Comparison of ENCODE assay signal across 9 cellular contexts in genomic region chr17:78357177-78357586, GRCh38. TPM values are rescaled to one million over a fixed set of nuclear protein-coding genes. Genes with fewer than 3 reads are reported as not detected.
A peak's percentile ranks its signal among the peaks of the same experiment; 100 is the strongest.
DNase-seq lines count a peak whose midpoint lies in the region; ATAC-seq, FAIRE-seq and TF ChIP-seq lines count a peak whose summit lies in the region.
"Had no signal": no experiment of that assay in that cellular context is flagged by ENCODE, and none has a peak within 500 bp of the region (broad histone marks: within the 10 kb centered on the region; RNA-seq: fewer than 3 reads in every experiment).

No MANE protein-coding gene starts in this region.

- in situ Hi-C loops in GM12878 (cut with MboI) = no loop called here

- H3K4me1 ChIP-seq in GM12878 (ENCODE audit: control insufficient read depth, insufficient read depth, low read length) = peaks cover 43% of the 10 kb centered on the region

- H3K4me3 Mint-ChIP-seq in T-helper 2 cell treated with Interferon-gamma antibody and Interleukin-4, amounts not matched to agents 5 μg/mL and 100 μg/mL, for 36 hours = peak overlapping the region; percentile 87
- peak overlapping the region; percentile 41 to 66 (median 46) for H3K4me3 Mint-ChIP-seq in immature natural killer cell
- H3K4me3 Mint-ChIP-seq in stimulated activated effector memory CD8-positive, alpha-beta T cell treated with anti-CD3 and anti-CD28 coated beads, Interleukin-12 subunit alpha, Interleukin-12 subunit beta, amount 100 ng/mL, for 72 hours = peak overlapping the region; percentile 79

- TSS peak; percentile 70 for BruUV-seq in GM12878 (replicated peaks; lab: Mats Ljungman, UMichigan)

- intact Hi-C loops in GM12878 (cut with micrococcal nuclease; ENCODE audit: unreplicated experiment) = loop anchor here (2.0 kb wide), 1 partner anchor 40 kb away; no protein-coding TSS in a partner anchor

- RAD21 ChIA-PET in GM12878 (lab: Charles Lee; ENCODE audit: unreplicated experiment) = interaction anchor here (0.7 to 2.0 kb wide), 5 partner anchors 40 to 106 kb away, joined by 3 to 12 read pairs (median 9); no protein-coding TSS in a partner anchor

- TF ChIP-seq RAD21 in GM12878 (IDR thresholded peaks at IDR 0.05; ENCODE audit: insufficient read depth, low read depth, low read length) = no peak

- WGBS in GM12878 (ENCODE audit: insufficient coverage, insufficient replicate concordance, low lambda C conversion rate, missing lambda C conversion rate) = 12% methylated on average over 7 of the region's 7 CpGs

- no peaks in the 10 kb centered on the region for H4K20me1 ChIP-seq in GM12878 (ENCODE audit: control insufficient read depth, insufficient read depth)

- POLR2A ChIA-PET in GM12878 (lab: Charles Lee) = interaction anchor here (0.6 to 2.0 kb wide), 2 partner anchors 43 to 75 kb away, joined by 4 to 6 read pairs; no protein-coding TSS in a partner anchor

- H3K27ac ChIP-seq in GM12878 (ENCODE audit: control insufficient read depth, insufficient read depth) = no peak overlapping the region
- H3K27ac ChIP-seq: 22Rv1 had no signal

- H3K36me3 ChIP-seq in GM12878 (ENCODE audit: control insufficient read depth in 2 of 2, insufficient read depth in 2 of 2, low read length in 1 of 2) = no peaks in the 10 kb centered on the region; a peak in 1 of 4 replicates

- FAIRE-seq in GM12878 (lab: Jason Lieb, UNC) = no peak
- no peak for FAIRE-seq in GM12892 (lab: Jason Lieb, UNC)

- no peaks in the 10 kb centered on the region for H3K9me3 ChIP-seq in GM12878 (replicated peaks; ENCODE audit: control insufficient read depth, insufficient read depth, low read length)

- no peaks in the 10 kb centered on the region for H3K27me3 Mint-ChIP-seq in T-helper 2 cell treated with Interferon-gamma antibody and Interleukin-4, amounts not matched to agents 5 μg/mL and 100 μg/mL, for 36 hours (ENCODE audit: low read depth)
- H3K27me3 Mint-ChIP-seq in immature natural killer cell (ENCODE audit: low read depth in 3 of 3) = peaks cover 3 to 14% (median 11%) of the 10 kb centered on the region in 3 donors

- SMC1A ChIA-PET in GM12878 (lab: Charles Lee; ENCODE audit: uncharacterized antibody, unreplicated experiment) = interaction anchor here (0.7 to 2.5 kb wide), 5 partner anchors 13 to 41 kb away, joined by 3 to 11 read pairs (median 4); no protein-coding TSS in a partner anchor

- CTCF ChIA-PET in GM12878 (lab: Yijun Ruan, JAX) = interaction anchor here (1.0 to 4.1 kb wide), 5 partner anchors 18 to 67 kb away, joined by 3 to 18 read pairs (median 4); no protein-coding TSS in a partner anchor

- TF ChIP-seq EP300 in GM12878 (IDR thresholded peaks at IDR 0.05; ENCODE audit: borderline replicate concordance in 1 of 2, control insufficient read depth in 1 of 2, low read depth in 2 of 2, low read length in 2 of 2) = no peak

- H3K9ac ChIP-seq in GM12878 (ENCODE audit: control insufficient read depth, insufficient read depth, low read length) = peak overlapping the region; percentile 19; the same call in 1 of the 2 replicates

- H3K4me3 ChIP-seq in GM12878 = peak overlapping the region; percentile 30; the same call in 1 of the 2 replicates

- H2AFZ ChIP-seq in GM12878 (ENCODE audit: control insufficient read depth, low read depth, low read length) = no peak overlapping the region

- H3K27me3 ChIP-seq in GM12878 (replicated peaks in 1 of 2; ENCODE audit: control insufficient read depth in 2 of 2, insufficient read depth in 2 of 2, low read length in 1 of 2) = peaks cover 0 to 3% of the 10 kb centered on the region in 2 experiments; a peak in 1 of 4 replicates

- peak overlapping the region; percentile 96 for H3K27ac Mint-ChIP-seq in T-helper 2 cell treated with Interferon-gamma antibody and Interleukin-4, amounts not matched to agents 5 μg/mL and 100 μg/mL, for 36 hours
- H3K27ac Mint-ChIP-seq in immature natural killer cell = peak overlapping the region in 5 of 6 donors; percentile 74 to 89 (median 85)
- peak overlapping the region; percentile 93 for H3K27ac Mint-ChIP-seq in stimulated activated effector memory CD8-positive, alpha-beta T cell treated with anti-CD3 and anti-CD28 coated beads, Interleukin-12 subunit alpha, Interleukin-12 subunit beta, amount 100 ng/mL, for 72 hours

- H3K4me2 ChIP-seq in GM12878 (ENCODE audit: control insufficient read depth, insufficient read depth) = peak overlapping the region; percentile 69

- DNase-seq in T-helper 2 cell treated with Interferon-gamma antibody and Interleukin-4, amounts not matched to agents 5 μg/mL and 100 μg/mL, for 36 hours (ENCODE audit: low spot score) = no peak
- DNase-seq in T-helper 2 cell = no peak
- DNase-seq in GM12878 (ENCODE audit: low read depth, low spot score) = no peak
- no peak for DNase-seq in immature natural killer cell
- DNase-seq in stimulated activated effector memory CD8-positive, alpha-beta T cell treated with anti-CD3 and anti-CD28 coated beads, Interleukin-12 subunit alpha, Interleukin-12 subunit beta, amount 100 ng/mL, for 72 hours (ENCODE audit: low spot score in 2 of 2) = no peak
- no peak for DNase-seq in NCI-H510A (lab: John Stamatoyannopoulos, UW)
- DNase-seq in GM12892 (ENCODE audit: insufficient read length) = no peak
- no peak for DNase-seq in NCI-H748 treated with DMSO at 0.1 percent for 48 hours (lab: John Stamatoyannopoulos, UW)

- TF ChIP-seq CTCF in GM12878 (IDR thresholded peaks at IDR 0.05 in 2 of 3, conservative IDR thresholded peaks at IDR 0.05 in 1 of 3; ENCODE audit: control insufficient read depth in 2 of 3, extremely low read depth in 1 of 3, insufficient read depth in 1 of 3, low read depth in 3 of 3, low read length in 3 of 3) = no peak

- H3K9me3 Mint-ChIP-seq in T-helper 2 cell treated with Interferon-gamma antibody and Interleukin-4, amounts not matched to agents 5 μg/mL and 100 μg/mL, for 36 hours = no peaks in the 10 kb centered on the region
- H3K9me3 Mint-ChIP-seq in immature natural killer cell = no peaks in the 10 kb centered on the region
- no peaks in the 10 kb centered on the region for H3K9me3 Mint-ChIP-seq in stimulated activated effector memory CD8-positive, alpha-beta T cell treated with anti-CD3 and anti-CD28 coated beads, Interleukin-12 subunit alpha, Interleukin-12 subunit beta, amount 100 ng/mL, for 72 hours

- peaks cover 8% of the 10 kb centered on the region for H3K79me2 ChIP-seq in GM12878 (ENCODE audit: control insufficient read depth, insufficient read depth, low read length)

- ATAC-seq in GM12878 = 0 out of 3 replicates have a peak, but pooled peaks have one; percentile 4
- ATAC-seq in stimulated activated effector memory CD8-positive, alpha-beta T cell treated with anti-CD3 and anti-CD28 coated beads, Interleukin-12 subunit alpha, Interleukin-12 subunit beta, amount 100 ng/mL, for 72 hours = no peak

- TF ChIP-seq POLR2A in GM12878 (IDR thresholded peaks at IDR 0.05; ENCODE audit: low read depth, low read length) (0 out of 2 replicates have a peak, but pooled peaks have one; percentile 35), GM12892 (IDR thresholded peaks at IDR 0.05; ENCODE audit: low read depth, low read length) (no peak)

- peaks cover 29% of the 10 kb centered on the region for H3K36me3 Mint-ChIP-seq in T-helper 2 cell treated with Interferon-gamma antibody and Interleukin-4, amounts not matched to agents 5 μg/mL and 100 μg/mL, for 36 hours (ENCODE audit: low read depth)
- no peaks in the 10 kb centered on the region for H3K36me3 Mint-ChIP-seq in immature natural killer cell
- H3K36me3 Mint-ChIP-seq in stimulated activated effector memory CD8-positive, alpha-beta T cell treated with anti-CD3 and anti-CD28 coated beads, Interleukin-12 subunit alpha, Interleukin-12 subunit beta, amount 100 ng/mL, for 72 hours = peaks cover 63% of the 10 kb centered on the region

- peaks cover 47% of the 10 kb centered on the region for H3K4me1 Mint-ChIP-seq in T-helper 2 cell treated with Interferon-gamma antibody and Interleukin-4, amounts not matched to agents 5 μg/mL and 100 μg/mL, for 36 hours (ENCODE audit: low read depth)
- H3K4me1 Mint-ChIP-seq in immature natural killer cell = peaks cover 33 to 45% of the 10 kb centered on the region in 2 donors
- peaks cover 61% of the 10 kb centered on the region for H3K4me1 Mint-ChIP-seq in stimulated activated effector memory CD8-positive, alpha-beta T cell treated with anti-CD3 and anti-CD28 coated beads, Interleukin-12 subunit alpha, Interleukin-12 subunit beta, amount 100 ng/mL, for 72 hours

RNA-seq across cellular contexts. Expression of gene SOCS3, which starts 2.7 kb away (rescaled TPM):
- 4.2 and 4.3 TPM in 2 replicates for total RNA-seq in GM12878 (2013; cell fraction: nucleolus; rRNA removed)
- total RNA-seq in GM12878 (2014; rRNA removed) (1.7 and 2.0 TPM in 2 replicates), GM12878 (2014; rRNA removed; fragmentation: Illumina TruSeq; extraction: Trizol) (0.92 and 1.0 TPM in 2 replicates), GM12878 (2021) (1.8 and 2.7 TPM in 2 replicates)
- 1.4 TPM for polyA plus RNA-seq in GM12878 (2011; ENCODE audit: low read depth)
- polyA plus RNA-seq in GM12878 (2011; rRNA removed) (3.5 and 3.9 TPM in 2 replicates), GM12878 (2014; fragmentation: Illumina TruSeq; extraction: Trizol) (0.40 and 0.48 TPM in 2 replicates), GM12878 (2014; fragmentation: Nextera tagmentation; extraction: Ambion mirVana) (under 1 TPM; 0.05 to 0.10 TPM), GM12878 (2014; rRNA removed) (1.0 and 1.4 TPM in 2 replicates), GM12878 (2016; fragmentation: Nextera tagmentation; extraction: Ambion mirVana) (1 to 10 TPM in 1 of 2 experiments, under 1 TPM in 1; 0.87 to 1.1 TPM), immature natural killer cell (10 to 100 TPM in 2 of 3 donors, 1 to 10 TPM in 1; 9.0 to 15.4 (median 10.6) TPM)
- 4.5 and 5.4 TPM in 2 replicates for polyA plus RNA-seq in GM12878 (2011; cell fraction: cytosol; rRNA removed)
- polyA plus RNA-seq in GM12878 (2011; cell fraction: nucleus; rRNA removed) = 12.8 and 13.1 TPM in 2 replicates
- polyA plus RNA-seq in GM12878 (2012) = 3.2 and 7.9 TPM in 2 replicates
- 5.3 and 11.4 TPM in 2 replicates for polyA minus RNA-seq in GM12878 (2011; rRNA and poly(A)+ RNA removed)
- polyA minus RNA-seq in GM12878 (2011; cell fraction: cytosol; rRNA and poly(A)+ RNA removed) = 4.1 TPM in 2 replicates
- polyA minus RNA-seq in GM12878 (2011; cell fraction: nucleus; rRNA and poly(A)+ RNA removed) = 8.9 and 12.6 TPM in 2 replicates
- polyA plus RNA-seq in GM12892 (2012; ENCODE audit: missing spikeins) = 2.3 TPM

RNA-seq across cellular contexts. Expression of gene PGS1, which starts 21.3 kb away (rescaled TPM):
- 112 and 119 TPM in 2 replicates for total RNA-seq in GM12878 (2013; cell fraction: nucleolus; rRNA removed)
- total RNA-seq in GM12878 (2014; rRNA removed) (26.5 and 29.2 TPM in 2 replicates), GM12878 (2014; rRNA removed; fragmentation: Illumina TruSeq; extraction: Trizol) (15.0 and 15.9 TPM in 2 replicates), GM12878 (2021) (31.7 and 34.1 TPM in 2 replicates)
- 14.9 TPM for polyA plus RNA-seq in GM12878 (2011; ENCODE audit: low read depth)
- polyA plus RNA-seq in GM12878 (2011; rRNA removed) (19.4 and 28.3 TPM in 2 replicates), GM12878 (2014; fragmentation: Illumina TruSeq; extraction: Trizol) (13.4 and 19.1 TPM in 2 replicates), GM12878 (2014; fragmentation: Nextera tagmentation; extraction: Ambion mirVana) (1 to 10 TPM; 1.3 to 1.9 TPM), GM12878 (2014; rRNA removed) (32.2 and 33.1 TPM in 2 replicates), GM12878 (2016; fragmentation: Nextera tagmentation; extraction: Ambion mirVana) (10 to 100 TPM; 36.3 to 37.6 TPM), immature natural killer cell (10 to 100 TPM; 17.0 to 27.5 (median 27.2) TPM)
- 33.3 and 45.6 TPM in 2 replicates for polyA plus RNA-seq in GM12878 (2011; cell fraction: cytosol; rRNA removed)
- 145 and 149 TPM in 2 replicates for polyA plus RNA-seq in GM12878 (2011; cell fraction: nucleus; rRNA removed)
- 26.4 and 26.6 TPM in 2 replicates for polyA plus RNA-seq in GM12878 (2012)
- 25.3 and 42.4 TPM in 2 replicates for polyA minus RNA-seq in GM12878 (2011; rRNA and poly(A)+ RNA removed)
- 11.9 TPM in 2 replicates for polyA minus RNA-seq in GM12878 (2011; cell fraction: cytosol; rRNA and poly(A)+ RNA removed)
- 41.8 and 50.4 TPM in 2 replicates for polyA minus RNA-seq in GM12878 (2011; cell fraction: nucleus; rRNA and poly(A)+ RNA removed)
- 16.9 TPM for polyA plus RNA-seq in GM12892 (2012; ENCODE audit: missing spikeins)
